16 cellular contexts compared by ENCODE assay signal in genomic region chr14:89419973-89420482, GRCh38. TPM values are rescaled to one million over a fixed set of nuclear protein-coding genes. Genes with fewer than 3 reads are reported as not detected.
DNase-seq lines count a peak whose midpoint lies in the region; ATAC-seq and TF ChIP-seq lines count a peak whose summit lies in the region.
"Had no signal": no experiment of that assay in that cellular context is flagged by ENCODE, and none has a peak within 500 bp of the region (broad histone marks: within the 10 kb centered on the region; RNA-seq: fewer than 3 reads in every experiment).

No MANE protein-coding gene starts in this region.

- H3K4me3 Mint-ChIP-seq in CD14-positive monocyte (no peak overlapping the region), WTC11 (no peak overlapping the region)
- peak overlapping the region in 1 of 7 donors; percentile 90 for H3K4me3 Mint-ChIP-seq in CD8-positive, alpha-beta memory T cell
- peak overlapping the region in 1 of 10 donors; percentile 9 for H3K4me3 Mint-ChIP-seq in naive thymus-derived CD4-positive, alpha-beta T cell

- no peaks in the 10 kb centered on the region for H3K9me3 Mint-ChIP-seq in CD14-positive monocyte
- no peaks in the 10 kb centered on the region for H3K9me3 Mint-ChIP-seq in CD8-positive, alpha-beta memory T cell
- no peaks in the 10 kb centered on the region for H3K9me3 Mint-ChIP-seq in WTC11
- peaks cover 0 to 1% (median 0%) of the 10 kb centered on the region in 11 donors for H3K9me3 Mint-ChIP-seq in naive thymus-derived CD4-positive, alpha-beta T cell
- H3K9me3 Mint-ChIP-seq: activated naive CD4-positive, alpha-beta T cell treated with anti-CD3 and anti-CD28 coated beads, Interleukin-2, amount 50 U/mL, for 72 hours had no signal

- H3K4me1 Mint-ChIP-seq in CD14-positive monocyte (peaks cover 44% of the 10 kb centered on the region), WTC11 (peaks cover 70% of the 10 kb centered on the region)
- peaks cover 51 to 71% (median 69%) of the 10 kb centered on the region in 3 donors for H3K4me1 Mint-ChIP-seq in CD8-positive, alpha-beta memory T cell
- H3K4me1 Mint-ChIP-seq in naive thymus-derived CD4-positive, alpha-beta T cell: peaks cover 52 to 77% (median 74%) of the 10 kb centered on the region in 7 donors

- DNase-seq in CD14-positive monocyte (ENCODE audit: low spot score) (no peak), WTC11 (ENCODE audit: low spot score) (no peak), left lung (no peak), GM20000 (ENCODE audit: low spot score) (no peak)
- DNase-seq in CD8-positive, alpha-beta memory T cell: no peak
- no peak for DNase-seq in naive thymus-derived CD4-positive, alpha-beta T cell
- DNase-seq: KBM-7; NCI-H1105; stimulated activated CD4-positive, alpha-beta T cell treated with anti-CD3 and anti-CD28 coated beads, Interleukin-2, amount 100 ng/mL, for 48 hours; stimulated activated CD8-positive, alpha-beta memory T cell treated with anti-CD3 and anti-CD28 coated beads, Interleukin-4, amount 100 ng/mL, for 48 hours; T-helper 1 cell had no signal

- POLR2A ChIA-PET in CD8-positive, alpha-beta memory T cell (lab: Charles Lee): no interaction called here
- POLR2A ChIA-PET in WTC11 (lab: Charles Lee): no interaction called here
- POLR2A ChIA-PET in naive thymus-derived CD4-positive, alpha-beta T cell (lab: Charles Lee): interaction anchor here (0.7 to 2.1 kb wide), 2 partner anchors 10 to 246 kb away, joined by 3 to 6 read pairs; no protein-coding TSS in a partner anchor

- H3K27me3 ChIP-seq in CD8-positive, alpha-beta memory T cell (ENCODE audit: insufficient read depth, low read length, poor library complexity, severe bottlenecking): no peaks in the 10 kb centered on the region
- H3K27me3 ChIP-seq in naive thymus-derived CD4-positive, alpha-beta T cell (ENCODE audit: control insufficient read depth in 2 of 2, insufficient read depth in 2 of 2, low read length in 2 of 2): no peaks in the 10 kb centered on the region
- no peaks in the 10 kb centered on the region for H3K27me3 ChIP-seq in left lung
- H3K27me3 ChIP-seq: breast epithelium, hepatocyte had no signal

- H3K9me3 ChIP-seq in CD8-positive, alpha-beta memory T cell (ENCODE audit: low read length): no peaks in the 10 kb centered on the region
- no peaks in the 10 kb centered on the region for H3K9me3 ChIP-seq in naive thymus-derived CD4-positive, alpha-beta T cell (ENCODE audit: control insufficient read depth in 2 of 3, low read length in 3 of 3)
- H3K9me3 ChIP-seq in left lung: no peaks in the 10 kb centered on the region
- H3K9me3 ChIP-seq: breast epithelium, thoracic aorta had no signal

- H3K4me1 ChIP-seq in CD8-positive, alpha-beta memory T cell (ENCODE audit: insufficient read depth, low read length): peaks cover 38% of the 10 kb centered on the region
- peaks cover 20% of the 10 kb centered on the region in 2 donors for H3K4me1 ChIP-seq in naive thymus-derived CD4-positive, alpha-beta T cell (ENCODE audit: control insufficient read depth in 2 of 2, insufficient read depth in 2 of 2, low read length in 2 of 2)
- peaks cover 4 to 46% of the 10 kb centered on the region in 2 donors for H3K4me1 ChIP-seq in left lung
- H3K4me1 ChIP-seq: breast epithelium had no signal

- H3K27ac Mint-ChIP-seq in CD14-positive monocyte (peak overlapping the region in 6 of 7 donors; percentile 1 to 95 (median 75)), WTC11 (peak overlapping the region; percentile 15)
- H3K27ac Mint-ChIP-seq in CD8-positive, alpha-beta memory T cell: peak overlapping the region in 7 of 8 donors; percentile 51 to 90 (median 84)
- H3K27ac Mint-ChIP-seq in naive thymus-derived CD4-positive, alpha-beta T cell: peak overlapping the region in 8 of 9 donors; percentile 59 to 96 (median 80)

- no peak overlapping the region for H3K27ac ChIP-seq in CD8-positive, alpha-beta memory T cell (ENCODE audit: low read depth, low read length)
- no peak overlapping the region for H3K27ac ChIP-seq in naive thymus-derived CD4-positive, alpha-beta T cell (ENCODE audit: low read depth, low read length)
- H3K27ac ChIP-seq in left lung: no peak overlapping the region
- H3K27ac ChIP-seq: hepatocyte had no signal

- CTCF ChIA-PET in CD8-positive, alpha-beta memory T cell (lab: Charles Lee): no interaction called here
- CTCF ChIA-PET in WTC11 (lab: Charles Lee): interaction anchor here (0.5 to 0.6 kb wide), 2 partner anchors 22 to 274 kb away, joined by 3 read pairs; no protein-coding TSS in a partner anchor
- CTCF ChIA-PET in naive thymus-derived CD4-positive, alpha-beta T cell (lab: Charles Lee): no interaction called here

- H3K27me3 Mint-ChIP-seq in CD14-positive monocyte (ENCODE audit: low read depth in 3 of 3) (peaks cover 0 to 2% (median 0%) of the 10 kb centered on the region in 3 donors), WTC11 (ENCODE audit: low read depth) (no peaks in the 10 kb centered on the region)
- no peaks in the 10 kb centered on the region for H3K27me3 Mint-ChIP-seq in CD8-positive, alpha-beta memory T cell
- peaks cover 0 to 2% (median 0%) of the 10 kb centered on the region in 5 donors for H3K27me3 Mint-ChIP-seq in naive thymus-derived CD4-positive, alpha-beta T cell

- TF ChIP-seq CTCF in CD14-positive monocyte (IDR thresholded peaks at IDR 0.05) (no peak), WTC11 (IDR thresholded peaks at IDR 0.05) (no peak), left lung (IDR thresholded peaks at IDR 0.05) (no peak), GM20000 (IDR thresholded peaks at IDR 0.05; ENCODE audit: extremely low read depth, missing control alignments) (no peak)

- H3K36me3 Mint-ChIP-seq in CD14-positive monocyte (peaks cover 17 to 18% of the 10 kb centered on the region in 2 donors), WTC11 (peaks cover 12% of the 10 kb centered on the region; the same call in 1 of the 2 replicates)
- peaks cover 0 to 17% (median 0%) of the 10 kb centered on the region in 3 donors for H3K36me3 Mint-ChIP-seq in CD8-positive, alpha-beta memory T cell
- peaks cover 0 to 7% (median 4%) of the 10 kb centered on the region in 5 donors for H3K36me3 Mint-ChIP-seq in naive thymus-derived CD4-positive, alpha-beta T cell

- ATAC-seq in WTC11 (no peak), left lung (no peak), SK-N-SH treated with all-trans-retinoic acid at 6 μM for 48 hours (no peak)
- no peak for ATAC-seq in naive thymus-derived CD4-positive, alpha-beta T cell
- ATAC-seq: activated naive CD4-positive, alpha-beta T cell treated with anti-CD3 and anti-CD28 coated beads, Interleukin-2, amount 50 U/mL, for 72 hours had no signal

- H3K36me3 ChIP-seq in CD8-positive, alpha-beta memory T cell (ENCODE audit: insufficient read depth, low read length): no peaks in the 10 kb centered on the region
- peaks cover 0 to 6% (median 0%) of the 10 kb centered on the region in 3 experiments for H3K36me3 ChIP-seq in naive thymus-derived CD4-positive, alpha-beta T cell (ENCODE audit: control insufficient read depth in 2 of 3, insufficient read depth in 3 of 3, low read length in 3 of 3)
- H3K36me3 ChIP-seq in left lung: no peaks in the 10 kb centered on the region
- H3K36me3 ChIP-seq: breast epithelium, thoracic aorta had no signal

- intact Hi-C loops in CD14-positive monocyte (cut with micrococcal nuclease): loop anchor here (5.0 to 10.0 kb wide), 9 partner anchors 37 to 535 kb away; partner anchors contain the start of genes EFCAB11 (in 1 of the 2) and TDP1 (in 1 of the 2)
- intact Hi-C loops in naive thymus-derived CD4-positive, alpha-beta T cell (cut with micrococcal nuclease): loop anchor here (2.0 to 10.0 kb wide), 9 partner anchors 25 to 962 kb away; partner anchors contain the start of genes EML5 (in 1 of the 2) and PTPN21 (in 1 of the 2)
- intact Hi-C loops in left lung (cut with DNase I): loop anchor here in 1 of 2 donors (10.0 kb wide), 1 partner anchor 115 kb away; no protein-coding TSS in a partner anchor

- H3K4me3 ChIP-seq in CD8-positive, alpha-beta memory T cell (ENCODE audit: low read length): no peak overlapping the region
- H3K4me3 ChIP-seq in naive thymus-derived CD4-positive, alpha-beta T cell (ENCODE audit: low read length): no peak overlapping the region
- no peak overlapping the region for H3K4me3 ChIP-seq in left lung
- H3K4me3 ChIP-seq: breast epithelium, hepatocyte, thoracic aorta had no signal

TF ChIP-seq in WTC11, 78 proteins besides CTCF, POLR2A, EP300 and RAD21 (continues in another document):
- peak; percentile 67; the same call in 1 of the 2 replicates for TF ChIP-seq USF1 (CRISPR knock-in tag; IDR thresholded peaks at IDR 0.05)
- TF ChIP-seq ZMAT4 (CRISPR knock-in tag; IDR thresholded peaks at IDR 0.05): no peak

TF ChIP-seq in SK-N-SH treated with all-trans-retinoic acid at 6 μM for 48 hours, 23 proteins besides CTCF, POLR2A, EP300 and RAD21 (continues in another document):
- no peak for TF ChIP-seq CSDC2 (CRISPR knock-in tag; IDR thresholded peaks at IDR 0.05)
- TF ChIP-seq ZC3H10 (CRISPR knock-in tag; IDR thresholded peaks at IDR 0.05): no peak
- TF ChIP-seq TCF4 (CRISPR knock-in tag; IDR thresholded peaks at IDR 0.05; ENCODE audit: borderline replicate concordance): no peak
- TF ChIP-seq ZNF565 (CRISPR knock-in tag; conservative IDR thresholded peaks at IDR 0.05; ENCODE audit: low read depth): no peak
- no peak for TF ChIP-seq PATZ1 (CRISPR knock-in tag; IDR thresholded peaks at IDR 0.05; ENCODE audit: borderline replicate concordance)
- TF ChIP-seq ARNTL (CRISPR knock-in tag; IDR thresholded peaks at IDR 0.05; ENCODE audit: borderline replicate concordance, low read depth): no peak
- TF ChIP-seq TOX (CRISPR knock-in tag; IDR thresholded peaks at IDR 0.05; ENCODE audit: borderline replicate concordance): no peak

RNA-seq across cellular contexts. Expression of gene FOXN3, which starts 3.0 kb away (rescaled TPM):
- polyA plus RNA-seq in CD14-positive monocyte: 10 to 100 TPM; 38.7 to 42.0 TPM
- total RNA-seq in CD8-positive, alpha-beta memory T cell: 10 to 100 TPM; 73.9 to 74.8 TPM
- polyA plus RNA-seq in CD8-positive, alpha-beta memory T cell: 136 TPM
- total RNA-seq in WTC11 (2021) (143 to 170 TPM (median 147 TPM) in 3 replicates), left lung (10 to 100 TPM; 71.1 to 80.7 TPM)
- 100 to 1,000 TPM; 103 to 192 (median 149) TPM for total RNA-seq in naive thymus-derived CD4-positive, alpha-beta T cell
- 100 to 1,000 TPM; 120 to 156 TPM for polyA plus RNA-seq in naive thymus-derived CD4-positive, alpha-beta T cell

Comparison
In these comparisons a context has a peak if more than half of its experiments do, and no peak if none do; other contexts are left out.
1. H3K27ac Mint-ChIP-seq: peak in every context shown above with its lines; median percentile 84 in CD8-positive, alpha-beta memory T cell; 80 in naive thymus-derived CD4-positive, alpha-beta T cell; 75 in CD14-positive monocyte; 15 in WTC11.